8 cellular contexts compared by ENCODE assay signal in the genomic region with DNA sequence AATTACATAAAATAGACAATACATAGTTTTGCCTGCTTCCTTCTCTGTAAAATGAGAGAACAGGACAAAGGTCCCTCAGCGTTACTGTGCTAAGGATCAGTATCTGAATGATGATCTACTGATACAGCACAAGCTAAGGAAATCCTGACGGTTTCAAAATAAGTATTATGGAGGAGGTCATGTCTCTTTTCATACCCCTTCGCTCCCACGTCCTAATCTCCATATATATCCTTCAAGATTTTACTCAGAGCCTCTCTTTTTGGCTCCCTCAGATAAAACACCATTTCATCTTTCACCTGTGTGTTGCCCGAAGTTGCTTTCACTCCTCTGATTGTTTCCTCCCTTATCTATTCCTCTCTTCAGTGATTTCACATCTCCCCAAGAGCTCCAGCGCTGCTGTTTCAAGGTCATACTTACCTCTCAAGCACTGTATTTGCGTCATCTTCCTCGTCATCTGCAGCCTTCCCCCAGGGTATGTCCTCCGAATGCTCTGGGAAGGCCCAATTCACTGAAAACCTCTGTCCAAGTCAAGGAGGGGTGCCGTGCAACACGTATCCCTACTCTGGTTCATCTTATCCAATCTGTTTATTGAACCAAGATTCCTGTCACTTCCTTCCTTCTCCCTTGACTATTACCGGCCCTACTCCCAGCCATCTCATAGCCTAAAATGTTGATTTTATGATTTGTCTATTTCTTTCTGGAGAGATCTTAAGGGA.
DNase-seq lines count a peak whose midpoint lies in the region; ATAC-seq and TF ChIP-seq lines count a peak whose summit lies in the region.

No MANE protein-coding gene starts in this region.

- ATAC-seq in stimulated activated naive CD8-positive, alpha-beta T cell treated with anti-CD3 and anti-CD28 coated beads, Interleukin-15, Interleukin-2, amounts not matched to agents 100 U/mL and 50 U/mL, for 24 hours, result no peak

- H3K4me2 ChIP-seq in KMS-11, result peak overlapping the region; percentile 56; the same call in 1 of the 2 replicates

- peak overlapping the region; percentile 24 for H2AFZ ChIP-seq in KMS-11 (ENCODE audit: low read depth)

- no peak for TF ChIP-seq CTCF in KMS-11 (conservative IDR thresholded peaks at IDR 0.05; ENCODE audit: low read depth, low read length)

- no peaks in the 10 kb centered on the region for H4K20me1 ChIP-seq in KMS-11 (ENCODE audit: insufficient read depth)

- peaks cover 7% of the 10 kb centered on the region; the same call in 1 of the 2 replicates for H3K36me3 ChIP-seq in KMS-11 (ENCODE audit: insufficient read depth)

- no peak overlapping the region for H3K4me3 ChIP-seq in KMS-11 (IDR thresholded peaks at IDR 0.05; ENCODE audit: insufficient read depth, low read depth, low read length)

- peaks cover 42% of the 10 kb centered on the region for H3K4me1 ChIP-seq in KMS-11 (ENCODE audit: low read depth, poor library complexity, severe bottlenecking)

- H3K27me3 ChIP-seq in KMS-11 (ENCODE audit: insufficient read depth, low read depth), result no peaks in the 10 kb centered on the region

- peak; percentile 28 to 31 for DNase-seq in activated T-cell treated with anti-CD3 and anti-CD28 coated beads, Interleukin-2, amount 50 U/mL, for 48 hours
- peak; percentile 42 for DNase-seq in iris pigment epithelial cell (ENCODE audit: low read depth)
- DNase-seq in stimulated activated naive CD8-positive, alpha-beta T cell treated with anti-CD3 and anti-CD28 coated beads, Interleukin-15, Interleukin-2, amounts not matched to agents 100 U/mL and 50 U/mL, for 24 hours, result peak; percentile 12
- no peak for DNase-seq in NCI-H1417 treated with DMSO at 0.1 percent for 48 hours (lab: John Stamatoyannopoulos, UW)
- DNase-seq in MV-4-11 (lab: John Stamatoyannopoulos, UW), result no peak
- no peak for DNase-seq in NCI-H1105 (lab: John Stamatoyannopoulos, UW)
- no peak for DNase-seq in DMS 273 (lab: John Stamatoyannopoulos, UW; ENCODE audit: unreplicated experiment)

- peaks cover 34% of the 10 kb centered on the region for H3K79me2 ChIP-seq in KMS-11 (ENCODE audit: insufficient read depth, low read depth)

- no peak overlapping the region for H3K9ac ChIP-seq in KMS-11

- H3K27ac ChIP-seq in KMS-11, result no peak overlapping the region

Comparison
In these comparisons a context has a peak if more than half of its experiments do, and no peak if none do; other contexts are left out.
1. DNase-seq: peak in activated T-cell treated with anti-CD3 and anti-CD28 coated beads, Interleukin-2, amount 50 U/mL, for 48 hours (2 of 2), iris pigment epithelial cell (single experiment) and stimulated activated naive CD8-positive, alpha-beta T cell treated with anti-CD3 and anti-CD28 coated beads, Interleukin-15, Interleukin-2, amounts not matched to agents 100 U/mL and 50 U/mL, for 24 hours (single experiment); none in NCI-H1417 treated with DMSO at 0.1 percent for 48 hours (single experiment), MV-4-11 (single experiment), NCI-H1105 (single experiment) and DMS 273 (single experiment).